14 cellular contexts compared by ENCODE assay signal in the genomic region with DNA sequence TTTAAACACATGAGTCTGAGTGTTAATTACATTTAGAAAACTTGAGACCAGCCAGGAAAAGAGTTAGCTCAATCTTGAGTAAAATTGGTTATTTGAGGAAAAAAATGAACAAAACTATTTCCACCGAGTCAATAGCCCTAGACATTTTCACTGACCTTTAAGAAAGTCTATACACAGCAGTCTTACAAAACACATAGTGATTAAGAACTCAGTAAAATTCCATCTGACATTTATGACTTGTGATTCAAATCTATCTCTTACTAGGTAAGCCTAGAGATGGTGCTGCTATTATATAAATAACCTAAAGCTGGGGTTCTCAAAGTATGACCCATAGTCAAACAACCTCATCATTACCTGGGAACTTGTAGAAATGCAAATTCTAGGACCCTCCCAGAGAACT.
DNase-seq lines count a peak whose midpoint lies in the region; ATAC-seq and TF ChIP-seq lines count a peak whose summit lies in the region.
"Had no signal": no experiment of that assay in that cellular context is flagged by ENCODE, and none has a peak within 500 bp of the region (broad histone marks: within the 10 kb centered on the region; RNA-seq: fewer than 3 reads in every experiment).

No MANE protein-coding gene starts in this region.

- H3K27ac ChIP-seq in IMR-90 (ENCODE audit: insufficient read depth, low read length) (no peak overlapping the region), osteoblast (ENCODE audit: low read depth, low read length) (no peak overlapping the region), testis (no peak overlapping the region)
- H3K27ac ChIP-seq: A549, C4-2B had no signal

- in situ Hi-C loops in IMR-90 (cut with MboI; ENCODE audit: low sequenced_read_pairs) = no loop called here

- no peak overlapping the region for H4K91ac ChIP-seq in IMR-90 (ENCODE audit: insufficient read depth, low read depth, low read length)

- dilution Hi-C loops in IMR-90 (cut with HindIII; ENCODE audit: low sequenced_read_pairs, unreplicated experiment) = no loop called here

- no peak overlapping the region; the same call in 1 of the 2 replicates for H3K4me2 ChIP-seq in IMR-90 (ENCODE audit: low read depth, low read length)
- no peak overlapping the region for H3K4me2 ChIP-seq in osteoblast (ENCODE audit: insufficient read depth, low read length)
- H3K4me2 ChIP-seq: A549 had no signal

- H2BK15ac ChIP-seq in IMR-90 (ENCODE audit: low read depth, low read length) = no peak overlapping the region

- DNase-seq in IMR-90 (no peak), chondrocyte (ENCODE audit: low spot score) (no peak), osteoblast (ENCODE audit: insufficient read length, low spot score, missing footprints) (peak; percentile 8), H7 (no peak), testis (no peak), germinal center (ENCODE audit: low spot score) (no peak)
- DNase-seq: BE2C; CD4-positive, alpha-beta memory T cell; DMS79; EL; KBM-7 had no signal

- H3K9me3 Mint-ChIP-seq in chondrocyte (ENCODE audit: low read depth) = peaks cover 6% of the 10 kb centered on the region

- H3K4ac ChIP-seq in IMR-90 (ENCODE audit: low read depth, low read length) = no peak overlapping the region

- no peaks in the 10 kb centered on the region for H3K79me2 ChIP-seq in osteoblast (ENCODE audit: insufficient read depth, low read length)

- no peak overlapping the region for H2AK5ac ChIP-seq in IMR-90 (ENCODE audit: low read depth, low read length)

- no peak overlapping the region for H3K14ac ChIP-seq in IMR-90 (replicated peaks; ENCODE audit: low read depth, low read length)

- peak overlapping the region; percentile 52; the same call in 1 of the 2 replicates for H4K5ac ChIP-seq in IMR-90 (ENCODE audit: low read depth, low read length)

- CTCF ChIA-PET in IMR-90 (lab: Yijun Ruan, JAX) = no interaction called here

- no TSS peak for BruUV-seq in IMR-90 (replicated peaks; lab: Mats Ljungman, UMichigan)

- H3K36me3 ChIP-seq in IMR-90 (ENCODE audit: control insufficient read depth, insufficient read depth, low read length) (no peaks in the 10 kb centered on the region), osteoblast (ENCODE audit: insufficient read depth, low read length) (no peaks in the 10 kb centered on the region), H7 (replicated peaks; ENCODE audit: control insufficient read depth, insufficient read depth, low read length) (no peaks in the 10 kb centered on the region), testis (ENCODE audit: low read depth, missing control alignments) (no peaks in the 10 kb centered on the region)
- H3K36me3 ChIP-seq: BE2C had no signal

- H3K79me1 ChIP-seq in IMR-90 (ENCODE audit: low read depth in 1 of 2, low read length in 2 of 2) = no peaks in the 10 kb centered on the region

- H3K9me3 ChIP-seq in IMR-90 (ENCODE audit: control insufficient read depth, insufficient read depth, low read length) (no peaks in the 10 kb centered on the region), osteoblast (ENCODE audit: low read depth, low read length) (no peaks in the 10 kb centered on the region), testis (no peaks in the 10 kb centered on the region)
- H3K9me3 ChIP-seq: A549, BE2C had no signal

- no peak overlapping the region for H2BK120ac ChIP-seq in IMR-90 (ENCODE audit: low read depth, low read length)

- POLR2A ChIA-PET in IMR-90 (lab: Charles Lee; ENCODE audit: unreplicated experiment) = no interaction called here

- H2BK5ac ChIP-seq in IMR-90 (ENCODE audit: low read depth, low read length, poor library complexity, severe bottlenecking) = no peak overlapping the region

- peak overlapping the region; percentile 0 for H3K27ac Mint-ChIP-seq in chondrocyte (ENCODE audit: unreplicated experiment)
- H3K27ac Mint-ChIP-seq: CD4-positive, alpha-beta memory T cell had no signal

- ATAC-seq in IMR-90 (ENCODE audit: low read depth) (no peak), GM18868 (IDR thresholded peaks at IDR 0.05; ENCODE audit: unreplicated experiment) (no peak)
- ATAC-seq: A549 had no signal

- H3K36me3 Mint-ChIP-seq in chondrocyte (ENCODE audit: low read depth) = peaks cover 5% of the 10 kb centered on the region
- H3K36me3 Mint-ChIP-seq: CD4-positive, alpha-beta memory T cell had no signal

- no peak overlapping the region for H2BK20ac ChIP-seq in IMR-90 (ENCODE audit: low read depth, low read length)

- H3K4me1 ChIP-seq in IMR-90 (ENCODE audit: control insufficient read depth, insufficient read depth, low read length) (peaks cover 9% of the 10 kb centered on the region; the same call in 1 of the 2 replicates), osteoblast (ENCODE audit: insufficient read depth, low read length) (peaks cover 12% of the 10 kb centered on the region), testis (no peaks in the 10 kb centered on the region)
- H3K4me1 ChIP-seq: A549, BE2C had no signal

- H3K56ac ChIP-seq in IMR-90 (ENCODE audit: extremely low read depth, insufficient read depth, low read length) = no peak overlapping the region

- TF ChIP-seq POLR2A in IMR-90 (IDR thresholded peaks at IDR 0.05; ENCODE audit: low read depth, low read length) (no peak), testis (IDR thresholded peaks at IDR 0.05) (no peak)

- H3K27me3 ChIP-seq in IMR-90 (ENCODE audit: control insufficient read depth, insufficient read depth, low read length) = no peaks in the 10 kb centered on the region
- no peaks in the 10 kb centered on the region for H3K27me3 ChIP-seq in osteoblast (ENCODE audit: insufficient read depth, low read length)
- no peaks in the 10 kb centered on the region for H3K27me3 ChIP-seq in H7 (ENCODE audit: control insufficient read depth, insufficient read depth, low read length)
- H3K27me3 ChIP-seq in testis = no peaks in the 10 kb centered on the region
- H3K27me3 ChIP-seq: BE2C had no signal

- no peak for TF ChIP-seq RAD21 in IMR-90 (IDR thresholded peaks at IDR 0.05; ENCODE audit: low read length)

- no peak overlapping the region for H4K8ac ChIP-seq in IMR-90 (ENCODE audit: low read depth in 2 of 2, low read length in 2 of 2)

- WGBS in IMR-90 (ENCODE audit: extremely low coverage in 2 of 2, insufficient read length in 1 of 2), 2 experiments = no CpG with 5 or more reads among the region's 1 CpG
- 90 to 100% methylated on average over 1 of the region's 1 CpG for WGBS in testis, 2 donors

- 0 out of 2 replicates have a peak, but pooled peaks cover 4% of the 10 kb centered on the region for H3K9me1 ChIP-seq in IMR-90 (ENCODE audit: insufficient read depth, low read length)

- H2AK9ac ChIP-seq in IMR-90 (replicated peaks; ENCODE audit: low read depth, low read length, poor library complexity) = no peak overlapping the region

- H3K23ac ChIP-seq in IMR-90 (ENCODE audit: low read depth, low read length) = no peak overlapping the region

- no peak overlapping the region for H3K9ac ChIP-seq in IMR-90 (ENCODE audit: low read depth, low read length)

- TF ChIP-seq CTCF in IMR-90 (conservative IDR thresholded peaks at IDR 0.05; ENCODE audit: low read depth, low read length) = no peak
- no peak for TF ChIP-seq CTCF in chondrocyte (IDR thresholded peaks at IDR 0.05)
- no peak for TF ChIP-seq CTCF in osteoblast (IDR thresholded peaks at IDR 0.05; ENCODE audit: extremely low read depth, low read depth, low read length)
- TF ChIP-seq CTCF in testis (IDR thresholded peaks at IDR 0.05) = no peak

- H2AFZ ChIP-seq in IMR-90 (replicated peaks; ENCODE audit: low read length, poor library complexity) = no peak overlapping the region
- H2AFZ ChIP-seq in osteoblast (ENCODE audit: low read length) = no peak overlapping the region

- H3K27me3 Mint-ChIP-seq in chondrocyte (ENCODE audit: low read depth) = no peaks in the 10 kb centered on the region
- H3K27me3 Mint-ChIP-seq: CD4-positive, alpha-beta memory T cell had no signal

- H3K4me3 ChIP-seq in IMR-90 (ENCODE audit: insufficient read depth, low read depth, low read length) (no peak overlapping the region), osteoblast (ENCODE audit: insufficient read depth, low read length) (no peak overlapping the region), H7 (ENCODE audit: insufficient read depth, low read depth, low read length) (no peak overlapping the region), testis (no peak overlapping the region)
- H3K4me3 ChIP-seq: A549 had no signal

- H3K4me1 Mint-ChIP-seq in chondrocyte (ENCODE audit: low read depth) = peaks cover 80% of the 10 kb centered on the region
- H3K4me1 Mint-ChIP-seq: CD4-positive, alpha-beta memory T cell had no signal

- H3K18ac ChIP-seq in IMR-90 (ENCODE audit: low read depth, low read length) = peak overlapping the region; percentile 81; the same call in 1 of the 2 replicates

- H3K4me3 Mint-ChIP-seq in chondrocyte (ENCODE audit: unreplicated experiment) = no peak overlapping the region
- H3K4me3 Mint-ChIP-seq: CD4-positive, alpha-beta memory T cell had no signal

- intact Hi-C loops in IMR-90 (cut with micrococcal nuclease) = no loop called here
- intact Hi-C loops in testis (cut with DNase I; ENCODE audit: low total_unique reads) = no loop called here

- H4K20me1 ChIP-seq in IMR-90 (ENCODE audit: insufficient read depth, low read length) (no peaks in the 10 kb centered on the region), osteoblast (ENCODE audit: insufficient read depth, low read length) (no peaks in the 10 kb centered on the region)

TF ChIP-seq in IMR-90, 13 proteins besides CTCF, POLR2A, EP300 and RAD21:
- TF ChIP-seq CHD1 (IDR thresholded peaks at IDR 0.05; ENCODE audit: low read depth, low read length) (no peak), MXI1 (IDR thresholded peaks at IDR 0.05; ENCODE audit: borderline replicate concordance, low read depth, low read length) (no peak), MAFK (IDR thresholded peaks at IDR 0.05; ENCODE audit: low read depth, low read length) (no peak), BHLHE40 (IDR thresholded peaks at IDR 0.05; ENCODE audit: low read depth, low read length) (no peak), FOS (IDR thresholded peaks at IDR 0.05; ENCODE audit: low read depth, low read length) (no peak), SMC3 (IDR thresholded peaks at IDR 0.05; ENCODE audit: low read depth, low read length) (no peak), RFX5 (IDR thresholded peaks at IDR 0.05; ENCODE audit: low read depth, low read length) (no peak), MAZ (IDR thresholded peaks at IDR 0.05; ENCODE audit: borderline replicate concordance, low read depth, low read length) (no peak), RCOR1 (IDR thresholded peaks at IDR 0.05; ENCODE audit: insufficient replicate concordance, low read length) (no peak)
- TF ChIP-seq, protein P1, sequence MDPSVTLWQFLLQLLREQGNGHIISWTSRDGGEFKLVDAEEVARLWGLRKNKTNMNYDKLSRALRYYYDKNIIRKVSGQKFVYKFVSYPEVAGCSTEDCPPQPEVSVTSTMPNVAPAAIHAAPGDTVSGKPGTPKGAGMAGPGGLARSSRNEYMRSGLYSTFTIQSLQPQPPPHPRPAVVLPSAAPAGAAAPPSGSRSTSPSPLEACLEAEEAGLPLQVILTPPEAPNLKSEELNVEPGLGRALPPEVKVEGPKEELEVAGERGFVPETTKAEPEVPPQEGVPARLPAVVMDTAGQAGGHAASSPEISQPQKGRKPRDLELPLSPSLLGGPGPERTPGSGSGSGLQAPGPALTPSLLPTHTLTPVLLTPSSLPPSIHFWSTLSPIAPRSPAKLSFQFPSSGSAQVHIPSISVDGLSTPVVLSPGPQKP (IDR thresholded peaks at IDR 0.05; ENCODE audit: borderline replicate concordance, low read depth, low read length) = no peak
